ENCODE assay signal across 23 cellular contexts in the genomic region with DNA sequence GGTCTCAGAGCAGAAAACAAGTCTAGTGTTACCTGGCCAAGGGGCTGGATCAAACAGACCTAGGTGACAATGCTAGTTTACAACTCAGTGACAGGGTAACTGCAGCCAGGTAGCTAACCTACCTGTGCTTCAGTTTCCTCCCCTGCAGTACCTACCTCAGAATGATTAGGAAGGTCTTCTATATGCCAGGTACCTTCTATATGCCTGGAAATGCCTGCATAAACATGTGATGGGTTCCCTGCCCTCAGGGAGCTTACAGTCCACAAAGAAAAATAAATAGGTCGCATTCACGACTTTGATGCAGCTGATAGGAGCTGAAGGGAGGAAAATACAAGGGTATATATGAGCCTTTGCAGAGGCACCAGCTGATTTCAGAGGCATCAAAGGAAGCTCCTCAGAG.
"Had no signal": no experiment of that assay in that cellular context is flagged by ENCODE, and none has a peak within 500 bp of the region (broad histone marks: within the 10 kb centered on the region; RNA-seq: fewer than 3 reads in every experiment).

No MANE protein-coding gene starts in this region.

- H3K9me3 ChIP-seq: esophagus squamous epithelium, gastroesophageal sphincter, lower lobe of right lung, pancreas, suprapubic skin, thyroid gland, upper lobe of left lung, uterus had no signal

- H3K27ac ChIP-seq: coronary artery, esophagus squamous epithelium, gastroesophageal sphincter, lower lobe of right lung, pancreas, suprapubic skin, thyroid gland, upper lobe of left lung had no signal

- H3K4me3 Mint-ChIP-seq: neural crest cell had no signal

- H3K4me3 ChIP-seq: coronary artery, esophagus squamous epithelium, gastroesophageal sphincter, lower lobe of right lung, pancreas, smooth muscle cell, suprapubic skin, thyroid gland, upper lobe of left lung, uterus had no signal

- H3K27me3 Mint-ChIP-seq: naive B cell had no signal

- ATAC-seq: gastroesophageal sphincter, left lobe of liver, lower lobe of right lung, right cardiac atrium had no signal

- H3K36me3 ChIP-seq: pancreas, thyroid gland, uterus had no signal

- H3K4me2 ChIP-seq: smooth muscle cell had no signal

- DNase-seq: effector CD8-positive, alpha-beta T cell; esophagus squamous epithelium; foreskin fibroblast; glutamatergic neuron; islet precursor cell; lower lobe of right lung; mesenchymal stem cell; naive B cell; nucleus accumbens; pancreas; right cardiac atrium; stimulated activated CD4-positive, alpha-beta T cell treated with anti-CD3 and anti-CD28 coated beads, Interleukin-2, amount 100 ng/mL, for 48 hours; stimulated activated naive CD4-positive, alpha-beta T cell treated with Interleukin-2 at 50 U/mL for 16 hours; thyroid gland; upper lobe of left lung; uterus had no signal

- H3K27me3 ChIP-seq: esophagus squamous epithelium, gastroesophageal sphincter, pancreas, suprapubic skin, thyroid gland, upper lobe of left lung, uterus had no signal

- H3K9me3 Mint-ChIP-seq: neural crest cell had no signal

- H3K4me1 ChIP-seq: upper lobe of left lung had no signal

- H3K27ac Mint-ChIP-seq: progenitor cell of endocrine pancreas had no signal
